ENCODE assay signal across 8 cellular contexts in genomic region chr4:145482209-145483021, GRCh38. TPM values are rescaled to one million over a fixed set of nuclear protein-coding genes. Genes with fewer than 3 reads are reported as not detected.
A peak's percentile ranks its signal among the peaks of the same experiment; 100 is the strongest.
DNase-seq lines count a peak whose midpoint lies in the region; ATAC-seq and TF ChIP-seq lines count a peak whose summit lies in the region.

No MANE protein-coding gene starts in this region.

- peaks cover 39% of the 10 kb centered on the region for H3K27me3 Mint-ChIP-seq in activated naive CD8-positive, alpha-beta T cell treated with anti-CD3 and anti-CD28 coated beads, Interleukin-2, amount 10 ng/mL, durations not matched to agents 7 days and 5 days

- peaks cover 11% of the 10 kb centered on the region for H3K79me2 ChIP-seq in parathyroid adenoma

- peaks cover 2% of the 10 kb centered on the region for H3K36me3 Mint-ChIP-seq in activated naive CD8-positive, alpha-beta T cell treated with anti-CD3 and anti-CD28 coated beads, Interleukin-2, amount 10 ng/mL, durations not matched to agents 7 days and 5 days

- no peak overlapping the region for H3K4me3 Mint-ChIP-seq in activated naive CD8-positive, alpha-beta T cell treated with anti-CD3 and anti-CD28 coated beads, Interleukin-2, amount 10 ng/mL, durations not matched to agents 7 days and 5 days

- H3K9me3 ChIP-seq in Panc1 (ENCODE audit: control insufficient read depth, insufficient read depth, low read depth, low read length) (no peaks in the 10 kb centered on the region), heart left ventricle (no peaks in the 10 kb centered on the region), parathyroid adenoma (ENCODE audit: control insufficient read depth, low read length) (no peaks in the 10 kb centered on the region)

- peak; percentile 74 for DNase-seq in COLO668 (lab: John Stamatoyannopoulos, UW; ENCODE audit: unreplicated experiment)
- DNase-seq in HL-60 (ENCODE audit: low read depth in 1 of 2, low spot score in 1 of 2): peak; percentile 32 to 70
- no peak for DNase-seq in Panc1 (ENCODE audit: low read depth, low spot score)
- peak; percentile 44 for DNase-seq in activated naive CD8-positive, alpha-beta T cell treated with anti-CD3 and anti-CD28 coated beads, Interleukin-2, amount 10 ng/mL, durations not matched to agents 7 days and 5 days
- DNase-seq in heart left ventricle: peak; percentile 40 to 73 (median 62)
- DNase-seq in ureter (ENCODE audit: low spot score): peak; percentile 59

- H2AFZ ChIP-seq in parathyroid adenoma: peak overlapping the region; percentile 83

- H3K36me3 ChIP-seq in Panc1 (ENCODE audit: control insufficient read depth, insufficient read depth, low read length) (no peaks in the 10 kb centered on the region), heart left ventricle (no peaks in the 10 kb centered on the region), parathyroid adenoma (ENCODE audit: control insufficient read depth, insufficient read depth, low read length) (no peaks in the 10 kb centered on the region)

- CTCF ChIA-PET in Panc1 (lab: Charles Lee): no interaction called here

- peaks cover 5% of the 10 kb centered on the region for H3K4me1 Mint-ChIP-seq in activated naive CD8-positive, alpha-beta T cell treated with anti-CD3 and anti-CD28 coated beads, Interleukin-2, amount 10 ng/mL, durations not matched to agents 7 days and 5 days

- H3K27me3 ChIP-seq in HL-60 (ENCODE audit: insufficient read depth, poor library complexity, severe bottlenecking) (no peaks in the 10 kb centered on the region), Panc1 (ENCODE audit: control insufficient read depth, insufficient read depth, low read length) (no peaks in the 10 kb centered on the region), heart left ventricle (no peaks in the 10 kb centered on the region), parathyroid adenoma (ENCODE audit: control insufficient read depth, insufficient read depth, low read length) (no peaks in the 10 kb centered on the region)

- TF ChIP-seq POLR2A in heart left ventricle (IDR thresholded peaks at IDR 0.05): no peak

- in situ Hi-C loops in Panc1 (cut with HindIII; ENCODE audit: low pct_unique_long_range_greater_than_20kb, low sequenced_read_pairs): no loop called here

- peak overlapping the region; percentile 80 for H3K9ac ChIP-seq in parathyroid adenoma

- H3K4me3 ChIP-seq in HL-60 (replicated peaks; ENCODE audit: insufficient read depth, low read length): peak overlapping the region; percentile 71
- H3K4me3 ChIP-seq in Panc1 (ENCODE audit: low read depth in 2 of 2, low read length in 2 of 2): peak overlapping the region; percentile 68 to 76
- H3K4me3 ChIP-seq in heart left ventricle: peak overlapping the region; percentile 70 to 99 (median 85)
- H3K4me3 ChIP-seq in parathyroid adenoma (ENCODE audit: low read depth, low read length): peak overlapping the region; percentile 75

- intact Hi-C loops in Panc1 (cut with micrococcal nuclease; ENCODE audit: unreplicated experiment): loop anchor here (10.0 kb wide), 2 partner anchors 132 to 248 kb away; partner anchors contain the start of gene MMAA
- intact Hi-C loops in heart left ventricle (cut with DNase I): loop anchor here in 8 of 10 donors (2.0 to 10.0 kb wide), 12 partner anchors 65 to 308 kb away; partner anchors contain the start of gene MMAA (in 3 of the 8)

- BruUV-seq in Panc1 (replicated peaks; lab: Mats Ljungman, UMichigan): no TSS peak

- POLR2A ChIA-PET in Panc1 (lab: Charles Lee): no interaction called here
- POLR2A ChIA-PET in activated naive CD8-positive, alpha-beta T cell treated with anti-CD3 and anti-CD28 coated beads, Interleukin-2, amount 10 ng/mL, durations not matched to agents 7 days and 5 days (lab: Charles Lee): no interaction called here

- peaks cover 2% of the 10 kb centered on the region for H3K9me3 Mint-ChIP-seq in activated naive CD8-positive, alpha-beta T cell treated with anti-CD3 and anti-CD28 coated beads, Interleukin-2, amount 10 ng/mL, durations not matched to agents 7 days and 5 days

- peak overlapping the region; percentile 60 for H3K4me2 ChIP-seq in parathyroid adenoma (ENCODE audit: low read length)

- H3K4me1 ChIP-seq in Panc1 (ENCODE audit: control insufficient read depth, insufficient read depth, low read length): peaks cover 7% of the 10 kb centered on the region
- peaks cover 0 to 44% (median 27%) of the 10 kb centered on the region in 12 donors for H3K4me1 ChIP-seq in heart left ventricle
- H3K4me1 ChIP-seq in parathyroid adenoma: peaks cover 9% of the 10 kb centered on the region

- ATAC-seq in GM19438 (IDR thresholded peaks at IDR 0.05; ENCODE audit: low read depth, unreplicated experiment) (peak; percentile 37), Panc1 (peak; percentile 69), heart left ventricle (peak; percentile 29 to 71 (median 58))
- peak; percentile 61 for ATAC-seq in activated naive CD8-positive, alpha-beta T cell treated with anti-CD3 and anti-CD28 coated beads, Interleukin-2, amount 10 ng/mL, durations not matched to agents 7 days and 5 days (ENCODE audit: low read depth)

- H3K27ac Mint-ChIP-seq in activated naive CD8-positive, alpha-beta T cell treated with anti-CD3 and anti-CD28 coated beads, Interleukin-2, amount 10 ng/mL, durations not matched to agents 7 days and 5 days: no peak overlapping the region

- TF ChIP-seq CTCF in HL-60 (IDR thresholded peaks at IDR 0.05; ENCODE audit: insufficient read depth, low read length): no peak
- no peak for TF ChIP-seq CTCF in Panc1 (IDR thresholded peaks at IDR 0.05)
- peak in 2 of 12 donors; percentile 11 to 28 for TF ChIP-seq CTCF in heart left ventricle (IDR thresholded peaks at IDR 0.05)
- no peak for TF ChIP-seq CTCF in parathyroid adenoma (IDR thresholded peaks at IDR 0.05)

- 0 to 1% (median 0%) methylated on average over 40 to 73 of the region's 73 CpGs for WGBS in heart left ventricle, 4 donors

- H3K27ac ChIP-seq in HL-60 (replicated peaks) (peak overlapping the region; percentile 81), Panc1 (ENCODE audit: low read length) (peak overlapping the region; percentile 86), heart left ventricle (peak overlapping the region; percentile 92 to 99 (median 97)), parathyroid adenoma (peak overlapping the region; percentile 85)

RNA-seq across cellular contexts. Expression of gene SMAD1, which starts 0.8 kb away (rescaled TPM):
- total RNA-seq in Panc1 (2021; ENCODE audit: unreplicated experiment) (24.1 TPM), heart left ventricle (10 to 100 TPM in 8 of 9 donors, 1 to 10 TPM in 1; 9.0 to 21.4 (median 15.2) TPM), ureter (43.7 TPM)
- 15.5 TPM for polyA plus RNA-seq in Panc1 (2012; ENCODE audit: insufficient read length)
- under 1 TPM; 0.25 to 0.96 TPM for total RNA-seq in activated naive CD8-positive, alpha-beta T cell treated with anti-CD3 and anti-CD28 coated beads, Interleukin-2, amount 10 ng/mL, durations not matched to agents 7 days and 5 days
- 1 to 10 TPM; 1.8 to 7.2 TPM for polyA plus RNA-seq in heart left ventricle

Comparison
In these comparisons a context has a peak if more than half of its experiments do, and no peak if none do; other contexts are left out.
1. RNA of gene SMAD1, which starts 0.8 kb away (total RNA-seq): 43.7 TPM in ureter (single experiment), 24.1 TPM in Panc1 (single experiment) and 9.0 to 21.4 TPM in heart left ventricle; 0.25 to 0.96 TPM in activated naive CD8-positive, alpha-beta T cell treated with anti-CD3 and anti-CD28 coated beads, Interleukin-2, amount 10 ng/mL, durations not matched to agents 7 days and 5 days; every median in the first group is over 4 times any median in the second.
2. Peak in every context shown above with its lines, with median percentiles within 50 percentile points of each other: ATAC-seq, H3K27ac ChIP-seq and H3K4me3 ChIP-seq.